ENCODE assay signal across 9 cellular contexts in the genomic region with DNA sequence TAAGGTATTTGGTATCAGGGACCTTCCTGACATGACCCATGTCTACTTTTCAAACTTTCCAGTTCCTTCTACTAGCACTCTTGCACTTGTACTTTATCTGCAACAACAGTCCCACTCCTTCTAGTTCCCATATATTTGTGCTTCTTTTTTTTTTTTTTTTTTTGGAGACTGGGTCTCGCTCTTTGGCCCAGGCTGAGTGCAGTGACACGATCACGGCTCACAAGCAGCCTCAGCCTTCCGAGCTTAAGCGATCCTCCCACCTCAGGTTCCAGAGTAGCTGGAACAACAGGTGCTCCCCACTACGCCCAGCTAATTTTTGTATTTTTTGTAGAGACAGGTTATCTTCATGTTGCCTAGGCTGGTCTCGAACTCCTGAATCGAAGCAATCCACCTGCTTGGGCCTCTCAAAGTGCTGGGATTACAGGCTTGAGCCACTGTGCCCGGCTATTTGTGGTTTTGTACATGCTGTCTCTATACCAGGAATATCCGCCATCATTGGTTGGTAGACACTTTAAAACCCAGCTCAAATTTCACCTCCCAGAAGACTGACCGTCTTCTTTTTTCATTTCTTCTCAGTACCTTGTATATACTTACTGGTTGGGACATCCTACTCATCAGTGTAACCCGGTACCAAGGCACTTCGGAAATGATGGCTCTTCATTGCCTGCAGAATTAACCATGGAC. TPM values are rescaled to one million over a fixed set of nuclear protein-coding genes. Genes with fewer than 3 reads are reported as not detected.
DNase-seq lines count a peak whose midpoint lies in the region; ATAC-seq and TF ChIP-seq lines count a peak whose summit lies in the region.
"Had no signal": no experiment of that assay in that cellular context is flagged by ENCODE, and none has a peak within 500 bp of the region (broad histone marks: within the 10 kb centered on the region; RNA-seq: fewer than 3 reads in every experiment).

No MANE protein-coding gene starts in this region.

- intact Hi-C loops in left lung (cut with DNase I): no loop called here

- ATAC-seq in naive B cell (ENCODE audit: low read depth in 2 of 2) (no peak), left lung (no peak)

- H3K4me1 ChIP-seq in KMS-11 (ENCODE audit: low read depth, poor library complexity, severe bottlenecking): peaks cover 13% of the 10 kb centered on the region
- peaks cover 3 to 19% of the 10 kb centered on the region in 2 donors for H3K4me1 ChIP-seq in left lung

- H3K27me3 ChIP-seq in AG04450 (ENCODE audit: control insufficient read depth, insufficient read depth, low read length) (no peaks in the 10 kb centered on the region), KMS-11 (ENCODE audit: insufficient read depth, low read depth) (no peaks in the 10 kb centered on the region), left lung (no peaks in the 10 kb centered on the region)

- H3K9me3 Mint-ChIP-seq in chondrocyte (ENCODE audit: low read depth): no peaks in the 10 kb centered on the region
- H3K9me3 Mint-ChIP-seq in naive B cell: peaks cover 0 to 8% (median 0%) of the 10 kb centered on the region in 7 donors

- no peaks in the 10 kb centered on the region for H4K20me1 ChIP-seq in KMS-11 (ENCODE audit: insufficient read depth)

- H2AFZ ChIP-seq in KMS-11 (ENCODE audit: low read depth): peak overlapping the region; percentile 93

- H3K4me3 Mint-ChIP-seq in chondrocyte (ENCODE audit: unreplicated experiment) (peak overlapping the region; percentile 94), naive B cell (peak overlapping the region; percentile 86 to 99 (median 96))

- POLR2A ChIA-PET in AG04450 (lab: Yijun Ruan, JAX): no interaction called here

- TF ChIP-seq CTCF in AG04450 (IDR thresholded peaks at IDR 0.05; ENCODE audit: low read depth, low read length) (no peak), KMS-11 (conservative IDR thresholded peaks at IDR 0.05; ENCODE audit: low read depth, low read length) (no peak), chondrocyte (IDR thresholded peaks at IDR 0.05) (no peak), left lung (IDR thresholded peaks at IDR 0.05) (no peak)

- no peaks in the 10 kb centered on the region for H3K36me3 ChIP-seq in KMS-11 (ENCODE audit: insufficient read depth)
- H3K36me3 ChIP-seq in left lung: peaks cover 0 to 4% of the 10 kb centered on the region in 2 donors

- H3K27ac ChIP-seq in AG04450 (ENCODE audit: low read depth, low read length) (no peak overlapping the region), KMS-11 (peak overlapping the region; percentile 98), left lung (peak overlapping the region in 1 of 2 donors; percentile 87)

- H3K4me1 Mint-ChIP-seq in chondrocyte (ENCODE audit: low read depth) (peaks cover 24% of the 10 kb centered on the region), naive B cell (peaks cover 18 to 41% (median 23%) of the 10 kb centered on the region in 3 donors)

- H3K27me3 Mint-ChIP-seq in chondrocyte (ENCODE audit: low read depth): no peaks in the 10 kb centered on the region
- H3K27me3 Mint-ChIP-seq in naive B cell: peaks cover 0 to 16% (median 7%) of the 10 kb centered on the region in 3 donors

- peaks cover 5% of the 10 kb centered on the region; the same call in 1 of the 2 replicates for H3K79me2 ChIP-seq in KMS-11 (ENCODE audit: insufficient read depth, low read depth)

- H3K27ac Mint-ChIP-seq in chondrocyte (ENCODE audit: unreplicated experiment) (peak overlapping the region; percentile 96), naive B cell (peak overlapping the region; percentile 95 to 100 (median 99))

- CTCF ChIA-PET in AG04450 (lab: Charles Lee): interaction anchor here (0.7 kb wide), 1 partner anchor 214 kb away, joined by 5 read pairs; no protein-coding TSS in a partner anchor

- H3K9me3 ChIP-seq in AG04450 (ENCODE audit: control insufficient read depth, insufficient read depth, low read length): no peaks in the 10 kb centered on the region; the same call in 1 of the 2 replicates
- H3K9me3 ChIP-seq in left lung: no peaks in the 10 kb centered on the region

- H3K36me3 Mint-ChIP-seq in chondrocyte (ENCODE audit: low read depth): peaks cover 3% of the 10 kb centered on the region
- H3K36me3 Mint-ChIP-seq in naive B cell: peaks cover 4 to 8% of the 10 kb centered on the region in 2 donors

- peak overlapping the region; percentile 61 for H3K4me2 ChIP-seq in KMS-11

- DNase-seq in AG04450 (ENCODE audit: low read depth, low spot score): no peak
- DNase-seq in chondrocyte (ENCODE audit: low spot score): no peak
- no peak for DNase-seq in naive B cell
- DNase-seq in left lung: no peak
- no peak for DNase-seq in NOMO-1 (lab: John Stamatoyannopoulos, UW; ENCODE audit: unreplicated experiment in 2 of 2)
- DNase-seq in ureter (ENCODE audit: low spot score): no peak
- no peak for DNase-seq in NCI-H748 treated with DMSO at 0.1 percent for 48 hours (lab: John Stamatoyannopoulos, UW)
- DNase-seq: KG1 had no signal

- peak overlapping the region; percentile 95 for H3K9ac ChIP-seq in KMS-11

- H3K4me3 ChIP-seq in AG04450 (ENCODE audit: low read depth, low read length) (peak overlapping the region; percentile 86), KMS-11 (IDR thresholded peaks at IDR 0.05; ENCODE audit: insufficient read depth, low read depth, low read length) (no peak overlapping the region), left lung (peak overlapping the region in 1 of 2 donors; percentile 66)

RNA-seq across cellular contexts. Expression of gene ZMYM1, which starts 1.1 kb away (rescaled TPM):
- polyA plus RNA-seq in AG04450 (2011; rRNA removed) (9.7 and 12.9 TPM in 2 replicates), naive B cell (ENCODE audit: low read depth in 6 of 6) (10 to 100 TPM; 10.7 to 15.7 (median 13.4) TPM)
- polyA minus RNA-seq in AG04450 (2011; rRNA and poly(A)+ RNA removed): 21.2 and 38.6 TPM in 2 replicates
- total RNA-seq in chondrocyte (11.6 to 15.8 TPM (median 12.6 TPM) in 3 replicates), left lung (10 to 100 TPM; 16.1 to 16.5 TPM), ureter (25.9 TPM)

RNA-seq across cellular contexts. Expression of gene ZMYM6, which starts 48.6 kb away (rescaled TPM):
- polyA plus RNA-seq in AG04450 (2011; rRNA removed): 12.1 and 12.2 TPM in 2 replicates
- 13.2 and 18.5 TPM in 2 replicates for polyA minus RNA-seq in AG04450 (2011; rRNA and poly(A)+ RNA removed)
- 18.8 to 24.8 TPM (median 22.8 TPM) in 3 replicates for total RNA-seq in chondrocyte
- 10 to 100 TPM in 4 of 6 donors, 1 to 10 TPM in 2; 8.0 to 18.9 (median 12.7) TPM for polyA plus RNA-seq in naive B cell (ENCODE audit: low read depth in 6 of 6)
- total RNA-seq in left lung: 10 to 100 TPM; 19.7 to 20.5 TPM
- total RNA-seq in ureter: 31.5 TPM
